Comparison of ENCODE assay signal across 8 cellular contexts in genomic region chr2:171521361-171522056, GRCh38. TPM values are rescaled to one million over a fixed set of nuclear protein-coding genes. Genes with fewer than 3 reads are reported as not detected.
DNase-seq lines count a peak whose midpoint lies in the region; ATAC-seq and TF ChIP-seq lines count a peak whose summit lies in the region.

No MANE protein-coding gene starts in this region.

- H3K27me3 ChIP-seq in ascending aorta: no peaks in the 10 kb centered on the region
- no peaks in the 10 kb centered on the region for H3K27me3 ChIP-seq in right lobe of liver
- H3K27me3 ChIP-seq in thyroid gland: no peaks in the 10 kb centered on the region

- H3K36me3 Mint-ChIP-seq in activated CD8-positive, alpha-beta memory T cell treated with anti-CD3 and anti-CD28 coated beads, Interleukin-2, amount 10 ng/mL, durations not matched to agents 7 days and 5 days: no peaks in the 10 kb centered on the region

- TF ChIP-seq POLR2A in right lobe of liver (IDR thresholded peaks at IDR 0.05): no peak
- TF ChIP-seq POLR2A in thyroid gland (IDR thresholded peaks at IDR 0.05): no peak

- peaks cover 20% of the 10 kb centered on the region for H3K4me1 Mint-ChIP-seq in activated CD8-positive, alpha-beta memory T cell treated with anti-CD3 and anti-CD28 coated beads, Interleukin-2, amount 10 ng/mL, durations not matched to agents 7 days and 5 days

- WGBS in right lobe of liver (ENCODE audit: insufficient coverage, low coverage, low lambda C conversion rate, missing lambda C conversion rate): 60% methylated on average over 5 of the region's 5 CpGs
- WGBS in thyroid gland, 2 donors: 48 to 54% methylated on average over 5 of the region's 5 CpGs

- H3K4me3 ChIP-seq in ascending aorta: peak overlapping the region; percentile 72 to 90
- H3K4me3 ChIP-seq in right lobe of liver: peak overlapping the region in 2 of 3 donors; percentile 59 to 68
- H3K4me3 ChIP-seq in thyroid gland (replicated peaks in 1 of 3): peak overlapping the region in 1 of 3 donors; percentile 94

- peak overlapping the region; percentile 73 for H3K4me3 Mint-ChIP-seq in activated CD8-positive, alpha-beta memory T cell treated with anti-CD3 and anti-CD28 coated beads, Interleukin-2, amount 10 ng/mL, durations not matched to agents 7 days and 5 days

- H3K36me3 ChIP-seq in ascending aorta: no peaks in the 10 kb centered on the region
- no peaks in the 10 kb centered on the region for H3K36me3 ChIP-seq in right lobe of liver
- H3K36me3 ChIP-seq in thyroid gland: no peaks in the 10 kb centered on the region

- intact Hi-C loops in ascending aorta (cut with DNase I): loop anchor here (1.0 to 5.0 kb wide), 6 partner anchors 87 to 592 kb away; partner anchors contain the start of genes DCAF17, DYNC1I2, GORASP2 and HAT1
- intact Hi-C loops in right lobe of liver (cut with DNase I): no loop called here
- intact Hi-C loops in thyroid gland (cut with DNase I): no loop called here

- CTCF ChIA-PET in activated CD8-positive, alpha-beta memory T cell treated with anti-CD3 and anti-CD28 coated beads, Interleukin-2, amount 10 ng/mL, durations not matched to agents 7 days and 5 days (lab: Charles Lee): no interaction called here

- H3K27me3 Mint-ChIP-seq in activated CD8-positive, alpha-beta memory T cell treated with anti-CD3 and anti-CD28 coated beads, Interleukin-2, amount 10 ng/mL, durations not matched to agents 7 days and 5 days: peaks cover 61% of the 10 kb centered on the region

- no peak overlapping the region for H3K27ac Mint-ChIP-seq in activated CD8-positive, alpha-beta memory T cell treated with anti-CD3 and anti-CD28 coated beads, Interleukin-2, amount 10 ng/mL, durations not matched to agents 7 days and 5 days

- no peak for DNase-seq in activated CD8-positive, alpha-beta memory T cell treated with anti-CD3 and anti-CD28 coated beads, Interleukin-2, amount 10 ng/mL, durations not matched to agents 7 days and 5 days
- no peak for DNase-seq in activated CD8-positive, alpha-beta memory T cell treated with anti-CD3 and anti-CD28 coated beads for 24 hours
- DNase-seq in ascending aorta (ENCODE audit: low spot score in 2 of 2) (no peak), right lobe of liver (no peak), thyroid gland (no peak), LoVo (ENCODE audit: low spot score) (no peak), GDM1 (lab: John Stamatoyannopoulos, UW) (no peak), COR-L47 (lab: John Stamatoyannopoulos, UW) (no peak)

- TF ChIP-seq CTCF in ascending aorta (IDR thresholded peaks at IDR 0.05): no peak
- no peak for TF ChIP-seq CTCF in right lobe of liver (IDR thresholded peaks at IDR 0.05)
- no peak for TF ChIP-seq CTCF in thyroid gland (IDR thresholded peaks at IDR 0.05)

- no peak for ATAC-seq in activated CD8-positive, alpha-beta memory T cell treated with anti-CD3 and anti-CD28 coated beads, Interleukin-2, amount 10 ng/mL, durations not matched to agents 7 days and 5 days
- ATAC-seq in right lobe of liver: no peak

- H3K9me3 ChIP-seq in ascending aorta (no peaks in the 10 kb centered on the region), right lobe of liver (no peaks in the 10 kb centered on the region), thyroid gland (no peaks in the 10 kb centered on the region)

- no peaks in the 10 kb centered on the region for H3K9me3 Mint-ChIP-seq in activated CD8-positive, alpha-beta memory T cell treated with anti-CD3 and anti-CD28 coated beads, Interleukin-2, amount 10 ng/mL, durations not matched to agents 7 days and 5 days (ENCODE audit: low read depth)

- peak overlapping the region; percentile 94 to 97 for H3K27ac ChIP-seq in ascending aorta
- peak overlapping the region; percentile 36 to 83 (median 64) for H3K27ac ChIP-seq in right lobe of liver
- H3K27ac ChIP-seq in thyroid gland: peak overlapping the region; percentile 89 to 99 (median 98)

- H3K4me1 ChIP-seq in ascending aorta (peaks cover 0 to 18% of the 10 kb centered on the region in 2 donors), right lobe of liver (peaks cover 0 to 8% (median 0%) of the 10 kb centered on the region in 4 donors), thyroid gland (peaks cover 35 to 44% of the 10 kb centered on the region in 2 donors)

RNA-seq across cellular contexts. Expression of gene CYBRD1, which starts 0.8 kb away (rescaled TPM):
- 1 to 10 TPM in 1 of 2 experiments, under 1 TPM in 1; 0.44 to 4.6 TPM for total RNA-seq in activated CD8-positive, alpha-beta memory T cell treated with anti-CD3 and anti-CD28 coated beads, Interleukin-2, amount 10 ng/mL, durations not matched to agents 7 days and 5 days
- total RNA-seq in ascending aorta: 222 TPM
- 10 to 100 TPM in 4 of 6 experiments, 1 to 10 TPM in 2; 7.3 to 15.1 (median 10.9) TPM for total RNA-seq in right lobe of liver
- 100 to 1,000 TPM; 462 to 802 (median 490) TPM for total RNA-seq in thyroid gland

Comparison
In these comparisons a context has a peak if more than half of its experiments do, and no peak if none do; other contexts are left out.
1. RNA of gene CYBRD1, which starts 0.8 kb away (total RNA-seq): 462 to 802 TPM in thyroid gland and 222 TPM in ascending aorta (single experiment); 7.3 to 15.1 TPM in right lobe of liver and 0.44 to 4.6 TPM in activated CD8-positive, alpha-beta memory T cell treated with anti-CD3 and anti-CD28 coated beads, Interleukin-2, amount 10 ng/mL, durations not matched to agents 7 days and 5 days; every median in the first group is over 10 times any median in the second.
2. Peak in every context shown above with its lines, with median percentiles within 50 percentile points of each other: H3K27ac ChIP-seq.